Comparison of ENCODE assay signal across 12 cellular contexts in genomic region chr1:37673920-37674319, GRCh38. TPM values are rescaled to one million over a fixed set of nuclear protein-coding genes. Genes with fewer than 3 reads are reported as not detected.
DNase-seq lines count a peak whose midpoint lies in the region; ATAC-seq and TF ChIP-seq lines count a peak whose summit lies in the region.
"Had no signal": no experiment of that assay in that cellular context is flagged by ENCODE, and none has a peak within 500 bp of the region (broad histone marks: within the 10 kb centered on the region; RNA-seq: fewer than 3 reads in every experiment).

No MANE protein-coding gene starts in this region.

- H3K4me3 ChIP-seq in Loucy (ENCODE audit: low read length, poor library complexity, severe bottlenecking) = peak overlapping the region; percentile 6
- H3K4me3 ChIP-seq in colonic mucosa = no peak overlapping the region

- TF ChIP-seq CTCF in Loucy (conservative IDR thresholded peaks at IDR 0.05; ENCODE audit: low read length) (no peak), colonic mucosa (IDR thresholded peaks at IDR 0.05) (no peak)

- H3K4me3 Mint-ChIP-seq in activated CD4-positive, alpha-beta memory T cell treated with anti-CD3 and anti-CD28 coated beads for 36 hours = peak overlapping the region; percentile 16
- H3K4me3 Mint-ChIP-seq in stimulated activated memory B cell treated with anti-CD40 and anti-IgM and Interleukin-4, amounts not matched to agents 10 μg/mL and 1 μg/mL and 100 μg/mL, for 72 hours = no peak overlapping the region

- H3K36me3 ChIP-seq in Loucy (ENCODE audit: insufficient read depth, low read length) (no peaks in the 10 kb centered on the region), colonic mucosa (no peaks in the 10 kb centered on the region)

- H3K27ac ChIP-seq in colonic mucosa = no peak overlapping the region
- H3K27ac ChIP-seq: parathyroid adenoma had no signal

- ATAC-seq in stimulated activated memory B cell treated with anti-CD40 and anti-IgM and Interleukin-4, amounts not matched to agents 10 μg/mL and 1 μg/mL and 100 μg/mL, for 72 hours = no peak

- H3K4me1 ChIP-seq in Loucy (ENCODE audit: insufficient read depth, low read length, poor library complexity, severe bottlenecking) = peaks cover 12% of the 10 kb centered on the region
- H3K4me1 ChIP-seq in colonic mucosa = no peaks in the 10 kb centered on the region
- H3K4me1 ChIP-seq: parathyroid adenoma had no signal

- H3K9me2 ChIP-seq in Loucy (replicated peaks; ENCODE audit: low read depth, low read length) = no peaks in the 10 kb centered on the region

- no peaks in the 10 kb centered on the region for H3K9me3 Mint-ChIP-seq in activated CD4-positive, alpha-beta memory T cell treated with anti-CD3 and anti-CD28 coated beads for 36 hours
- H3K9me3 Mint-ChIP-seq in stimulated activated memory B cell treated with anti-CD40 and anti-IgM and Interleukin-4, amounts not matched to agents 10 μg/mL and 1 μg/mL and 100 μg/mL, for 72 hours = no peaks in the 10 kb centered on the region

- peaks cover 5% of the 10 kb centered on the region for H3K27me3 Mint-ChIP-seq in activated CD4-positive, alpha-beta memory T cell treated with anti-CD3 and anti-CD28 coated beads for 36 hours
- H3K27me3 Mint-ChIP-seq in stimulated activated memory B cell treated with anti-CD40 and anti-IgM and Interleukin-4, amounts not matched to agents 10 μg/mL and 1 μg/mL and 100 μg/mL, for 72 hours = peaks cover 9% of the 10 kb centered on the region

- H3K27ac Mint-ChIP-seq in activated CD4-positive, alpha-beta memory T cell treated with anti-CD3 and anti-CD28 coated beads for 36 hours = no peak overlapping the region
- H3K27ac Mint-ChIP-seq in stimulated activated memory B cell treated with anti-CD40 and anti-IgM and Interleukin-4, amounts not matched to agents 10 μg/mL and 1 μg/mL and 100 μg/mL, for 72 hours = no peak overlapping the region

- CTCF ChIA-PET in activated CD4-positive, alpha-beta memory T cell treated with anti-CD3 and anti-CD28 coated beads for 36 hours (lab: Charles Lee) = interaction anchor here (0.7 to 16.2 kb wide), 4 partner anchors 9 to 72 kb away, joined by 3 to 220 read pairs (median 9); no protein-coding TSS in a partner anchor

- H3F3A ChIP-seq in Loucy (ENCODE audit: low read depth) = no peaks in the 10 kb centered on the region

- peak; percentile 85 for DNase-seq in activated CD4-positive, alpha-beta memory T cell treated with anti-CD3 and anti-CD28 coated beads for 36 hours
- DNase-seq in colonic mucosa = peak; percentile 24
- peak in 2 of 3 donors; percentile 37 to 56 for DNase-seq in stimulated activated CD4-positive, alpha-beta T cell treated with anti-CD3 and anti-CD28 coated beads, TNF-alpha, amount 100 ng/mL, for 48 hours (ENCODE audit: low read depth in 3 of 3)
- DNase-seq in retina = no peak
- DNase-seq in nucleus accumbens (lab: John Stamatoyannopoulos, UW) = no peak
- no peak for DNase-seq in cerebellar cortex (ENCODE audit: low spot score)
- DNase-seq: DMS79, NCI-H526 had no signal

- no peaks in the 10 kb centered on the region for H3K79me2 ChIP-seq in Loucy (ENCODE audit: insufficient read depth, low read length)
- H3K79me2 ChIP-seq: parathyroid adenoma had no signal

- H3K9ac ChIP-seq in Loucy (ENCODE audit: low read depth, low read length, poor library complexity, severe bottlenecking) (no peak overlapping the region), colonic mucosa (ENCODE audit: low read depth in 2 of 2, low read length in 2 of 2) (no peak overlapping the region)
- H3K9ac ChIP-seq: parathyroid adenoma had no signal

- POLR2A ChIA-PET in activated CD4-positive, alpha-beta memory T cell treated with anti-CD3 and anti-CD28 coated beads for 36 hours (lab: Charles Lee) = interaction anchor here (1.2 kb wide), 1 partner anchor 9 kb away, joined by 5 read pairs; no protein-coding TSS in a partner anchor

- H3K27me3 ChIP-seq in Loucy (ENCODE audit: insufficient read depth, low read length, poor library complexity, severe bottlenecking) (no peaks in the 10 kb centered on the region), colonic mucosa (no peaks in the 10 kb centered on the region)

- H3K4me2 ChIP-seq in Loucy (ENCODE audit: low read depth, low read length, poor library complexity, severe bottlenecking) = peak overlapping the region; percentile 61

- intact Hi-C loops in activated CD4-positive, alpha-beta memory T cell treated with anti-CD3 and anti-CD28 coated beads for 36 hours (cut with micrococcal nuclease) = no loop called here
- intact Hi-C loops in colonic mucosa (cut with DNase I) = no loop called here

- H3K9me3 ChIP-seq in Loucy (ENCODE audit: insufficient read depth, low read depth, low read length) (no peaks in the 10 kb centered on the region), colonic mucosa (no peaks in the 10 kb centered on the region)

- H4K20me1 ChIP-seq in Loucy (ENCODE audit: insufficient read depth, low read length, poor library complexity, severe bottlenecking) = no peaks in the 10 kb centered on the region

- peak overlapping the region; percentile 42; the same call in 1 of the 2 replicates for H2AFZ ChIP-seq in Loucy (ENCODE audit: low read length)
- H2AFZ ChIP-seq: parathyroid adenoma had no signal

- no peaks in the 10 kb centered on the region for H3K36me3 Mint-ChIP-seq in activated CD4-positive, alpha-beta memory T cell treated with anti-CD3 and anti-CD28 coated beads for 36 hours
- no peaks in the 10 kb centered on the region for H3K36me3 Mint-ChIP-seq in stimulated activated memory B cell treated with anti-CD40 and anti-IgM and Interleukin-4, amounts not matched to agents 10 μg/mL and 1 μg/mL and 100 μg/mL, for 72 hours

- H3K4me1 Mint-ChIP-seq in activated CD4-positive, alpha-beta memory T cell treated with anti-CD3 and anti-CD28 coated beads for 36 hours (ENCODE audit: low read depth) = peaks cover 20% of the 10 kb centered on the region
- H3K4me1 Mint-ChIP-seq in stimulated activated memory B cell treated with anti-CD40 and anti-IgM and Interleukin-4, amounts not matched to agents 10 μg/mL and 1 μg/mL and 100 μg/mL, for 72 hours = peaks cover 33% of the 10 kb centered on the region

RNA-seq across cellular contexts. Expression of gene CDCA8, which starts 18.4 kb away (rescaled TPM):
- total RNA-seq in activated CD4-positive, alpha-beta memory T cell treated with anti-CD3 and anti-CD28 coated beads for 36 hours = 10 to 100 TPM; 55.0 to 56.0 TPM
- 10 to 100 TPM; 14.9 to 44.5 TPM for total RNA-seq in colonic mucosa

RNA-seq across cellular contexts. Expression of gene RSPO1, which starts 39.2 kb away (rescaled TPM):
- total RNA-seq in activated CD4-positive, alpha-beta memory T cell treated with anti-CD3 and anti-CD28 coated beads for 36 hours = not detected
- under 1 TPM; 0.27 to 0.32 TPM for total RNA-seq in colonic mucosa
- total RNA-seq: dermis microvascular lymphatic vessel endothelial cell had no signal

Comparison
In these comparisons a context has a peak if more than half of its experiments do, and no peak if none do; other contexts are left out.
1. DNase-seq: peak in activated CD4-positive, alpha-beta memory T cell treated with anti-CD3 and anti-CD28 coated beads for 36 hours (single experiment), colonic mucosa (single experiment) and stimulated activated CD4-positive, alpha-beta T cell treated with anti-CD3 and anti-CD28 coated beads, TNF-alpha, amount 100 ng/mL, for 48 hours (2 of 3); none in retina (single experiment), nucleus accumbens (0 of 56) and cerebellar cortex (single experiment).